ENCODE assay signal across 11 cellular contexts in the genomic region with DNA sequence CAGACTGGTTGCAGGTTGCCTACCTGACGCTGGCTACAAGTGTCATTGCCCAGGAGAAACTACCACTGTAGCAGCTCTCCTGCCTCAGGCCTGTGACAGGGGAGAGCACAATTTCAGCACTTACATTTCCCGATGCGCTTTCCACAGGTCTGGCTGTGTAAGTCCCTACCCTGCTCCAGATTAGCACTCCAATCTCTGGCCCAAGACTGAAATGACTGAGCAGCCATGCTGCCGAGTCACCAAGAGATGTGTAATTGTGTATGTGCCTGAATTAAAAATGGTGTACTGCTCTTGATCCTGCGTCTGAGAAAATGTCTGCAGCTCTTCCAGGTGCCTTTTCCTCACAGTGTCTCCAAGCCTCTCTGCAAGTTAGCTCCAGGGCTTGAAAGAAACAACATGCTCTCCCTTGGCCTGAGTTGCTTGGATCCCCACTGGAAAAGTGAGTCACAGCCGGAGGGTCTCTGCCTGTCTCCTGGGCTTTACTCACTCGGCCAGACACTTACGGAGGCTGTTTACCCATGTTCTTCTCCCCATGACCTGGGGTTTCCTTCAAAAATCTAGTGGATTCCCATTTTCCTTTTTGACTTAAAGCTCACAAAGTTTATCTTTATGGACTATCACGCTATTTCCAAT.
"Had no signal": no experiment of that assay in that cellular context is flagged by ENCODE, and none has a peak within 500 bp of the region (broad histone marks: within the 10 kb centered on the region; RNA-seq: fewer than 3 reads in every experiment).

No MANE protein-coding gene starts in this region.

- H3K27me3 ChIP-seq: right atrium auricular region had no signal

- ATAC-seq: activated CD8-positive, alpha-beta memory T cell treated with anti-CD3 and anti-CD28 coated beads, Interleukin-2, amount 10 ng/mL, durations not matched to agents 7 days and 5 days had no signal

- DNase-seq: activated CD4-positive, alpha-beta T cell treated with anti-CD3 and anti-CD28 coated beads for 1 hour; activated CD4-positive, alpha-beta T cell treated with anti-CD3 and anti-CD28 coated beads, Interleukin-2, amount 50 U/mL, for 4 hours; activated CD8-positive, alpha-beta memory T cell treated with anti-CD3 and anti-CD28 coated beads, Interleukin-2, amount 10 ng/mL, durations not matched to agents 7 days and 5 days; activated naive CD4-positive, alpha-beta T cell treated with anti-CD3 and anti-CD28 coated beads, Interleukin-2, amount 50 U/mL, for 16 hours; activated T-cell treated with anti-CD3 and anti-CD28 coated beads, Interleukin-2, amount 50 U/mL, for 1 hour; stimulated activated CD4-positive, alpha-beta T cell treated with anti-CD3 and anti-CD28 coated beads, Interleukin-4, amount 100 ng/mL, for 24 hours; stimulated activated naive CD4-positive, alpha-beta T cell treated with Interleukin-2 at 50 U/mL for 16 hours; T-helper 9 cell; trophoblast cell had no signal

- H3K27ac ChIP-seq: right atrium auricular region had no signal

- H3K36me3 ChIP-seq: right atrium auricular region had no signal

- H3K4me3 ChIP-seq: right atrium auricular region, skin epidermis had no signal

- H3K9me3 ChIP-seq: right atrium auricular region had no signal

- H3K4me1 ChIP-seq: right atrium auricular region had no signal
